Comparison of ENCODE assay signal across 8 cellular contexts in the genomic region with DNA sequence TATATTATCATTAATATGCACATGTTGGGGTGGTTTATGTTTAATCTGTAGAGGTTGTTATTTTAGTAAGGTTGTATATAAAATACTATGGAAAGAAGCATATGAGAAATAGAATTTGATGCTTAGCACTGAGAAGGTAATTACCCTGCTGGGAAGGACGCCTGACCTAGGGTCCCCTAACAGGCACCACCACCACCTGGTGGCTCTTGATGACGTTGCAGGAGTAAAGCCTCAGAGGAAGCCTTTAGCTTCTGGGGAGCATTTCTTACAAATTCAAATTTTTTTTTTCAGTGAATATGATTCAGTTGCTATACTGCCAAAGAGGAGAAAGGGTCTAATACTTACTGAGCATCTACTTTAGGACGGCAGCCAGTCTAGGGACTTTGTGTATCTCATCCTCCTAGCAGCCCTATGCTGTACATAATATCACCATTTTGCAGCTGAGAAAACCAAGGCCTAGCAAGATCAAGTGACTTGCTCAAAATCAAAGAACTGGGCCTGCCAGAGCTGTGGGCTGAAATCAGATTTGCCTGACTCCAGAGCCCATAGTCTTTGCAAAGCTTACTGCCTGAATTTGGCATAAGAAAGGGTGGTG.
DNase-seq lines count a peak whose midpoint lies in the region; ATAC-seq, FAIRE-seq and TF ChIP-seq lines count a peak whose summit lies in the region.

No MANE protein-coding gene starts in this region.

- no peak for TF ChIP-seq POLR2A in GM12892 (IDR thresholded peaks at IDR 0.05; ENCODE audit: low read depth, low read length)
- TF ChIP-seq POLR2A in breast epithelium (IDR thresholded peaks at IDR 0.05): no peak

- FAIRE-seq in GM12892 (lab: Jason Lieb, UNC): no peak

- H3K27ac ChIP-seq in SU-DHL-6 (ENCODE audit: low read depth, low read length) (no peak overlapping the region), breast epithelium (no peak overlapping the region)

- no peaks in the 10 kb centered on the region for H3K79me2 ChIP-seq in SU-DHL-6 (ENCODE audit: insufficient read depth, low read length)

- H3K27me3 ChIP-seq in SU-DHL-6 (ENCODE audit: low read length) (no peaks in the 10 kb centered on the region), breast epithelium (no peaks in the 10 kb centered on the region)

- TF ChIP-seq CTCF in SU-DHL-6 (IDR thresholded peaks at IDR 0.05; ENCODE audit: insufficient read depth, low read length, poor library complexity, severe bottlenecking) (peak; percentile 72), breast epithelium (IDR thresholded peaks at IDR 0.05) (peak; percentile 44 to 65 (median 62))

- H3K9me3 ChIP-seq in SU-DHL-6 (ENCODE audit: insufficient read depth, low read length): no peaks in the 10 kb centered on the region
- no peaks in the 10 kb centered on the region for H3K9me3 ChIP-seq in breast epithelium

- intact Hi-C loops in breast epithelium (cut with DNase I; ENCODE audit: low total_unique reads): no loop called here
- intact Hi-C loops in left colon (cut with DNase I, micrococcal nuclease): no loop called here

- H3K4me2 ChIP-seq in SU-DHL-6 (ENCODE audit: low read depth, low read length, poor library complexity, severe bottlenecking): no peak overlapping the region

- H3K4me1 ChIP-seq in breast epithelium: no peaks in the 10 kb centered on the region

- no peaks in the 10 kb centered on the region for H3K9me2 ChIP-seq in SU-DHL-6 (replicated peaks; ENCODE audit: insufficient read depth, low read length)

- no peak overlapping the region for H3K4me3 ChIP-seq in SU-DHL-6 (ENCODE audit: insufficient read depth, low read length, poor library complexity, severe bottlenecking)
- no peak overlapping the region for H3K4me3 ChIP-seq in breast epithelium

- H3K36me3 ChIP-seq in SU-DHL-6 (ENCODE audit: low read length): no peaks in the 10 kb centered on the region
- H3K36me3 ChIP-seq in breast epithelium: no peaks in the 10 kb centered on the region

- H3F3A ChIP-seq in SU-DHL-6 (ENCODE audit: insufficient read depth): no peaks in the 10 kb centered on the region

- DNase-seq in A172 (ENCODE audit: low spot score) (peak; percentile 10), GM12892 (ENCODE audit: insufficient read length) (peak; percentile 11), NCI-H1105 treated with DMSO at 0.1 percent for 48 hours (lab: John Stamatoyannopoulos, UW) (peak; percentile 77), breast epithelium (ENCODE audit: low spot score in 2 of 2) (peak in 1 of 2 donors; percentile 20), left colon (peak; percentile 44 to 69)
- DNase-seq in stimulated activated CD4-positive, alpha-beta T cell treated with anti-CD3 and anti-CD28 coated beads, TNF-alpha, amount 100 ng/mL, for 48 hours (ENCODE audit: low read depth in 3 of 3): peak in 2 of 3 donors; percentile 19 to 21

- H3K9ac ChIP-seq in SU-DHL-6 (ENCODE audit: low read length): no peak overlapping the region

- ATAC-seq in HG02798 (IDR thresholded peaks at IDR 0.05; ENCODE audit: poor library complexity, unreplicated experiment) (peak; percentile 64), left colon (peak; percentile 89)

- no peaks in the 10 kb centered on the region for H4K20me1 ChIP-seq in SU-DHL-6 (ENCODE audit: low read depth, low read length)

- H2AFZ ChIP-seq in SU-DHL-6 (ENCODE audit: low read depth, low read length, severe bottlenecking): no peak overlapping the region
